Comparison of ENCODE assay signal across 2 cellular contexts in the genomic region with DNA sequence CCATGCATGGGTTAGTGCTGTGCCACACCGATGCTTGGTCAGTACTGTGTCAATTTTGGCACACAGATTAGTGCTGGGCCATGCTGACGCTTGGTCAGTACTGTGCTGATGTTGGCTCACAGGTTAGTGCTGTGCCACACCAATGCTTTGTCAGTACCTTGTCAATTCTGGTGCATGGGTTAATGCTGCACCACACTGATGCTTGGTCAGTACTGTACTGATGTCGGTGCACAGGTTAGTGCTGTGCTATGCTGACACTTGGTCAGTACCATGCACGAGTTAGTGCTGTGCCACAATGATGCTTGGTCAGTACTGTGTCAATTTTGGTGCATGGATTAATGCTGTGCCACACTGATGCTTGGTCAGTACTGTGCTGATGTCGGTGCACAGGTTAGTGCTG.
TF ChIP-seq lines count a peak whose summit lies in the region.

No MANE protein-coding gene starts in this region.

TF ChIP-seq in IMR-90, 13 proteins besides CTCF, POLR2A, EP300 and RAD21:
- TF ChIP-seq, protein P1, sequence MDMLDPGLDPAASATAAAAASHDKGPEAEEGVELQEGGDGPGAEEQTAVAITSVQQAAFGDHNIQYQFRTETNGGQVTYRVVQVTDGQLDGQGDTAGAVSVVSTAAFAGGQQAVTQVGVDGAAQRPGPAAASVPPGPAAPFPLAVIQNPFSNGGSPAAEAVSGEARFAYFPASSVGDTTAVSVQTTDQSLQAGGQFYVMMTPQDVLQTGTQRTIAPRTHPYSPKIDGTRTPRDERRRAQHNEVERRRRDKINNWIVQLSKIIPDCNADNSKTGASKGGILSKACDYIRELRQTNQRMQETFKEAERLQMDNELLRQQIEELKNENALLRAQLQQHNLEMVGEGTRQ (IDR thresholded peaks at IDR 0.05; ENCODE audit: low read depth, low read length), result no peak
- no peak for TF ChIP-seq CHD1 (IDR thresholded peaks at IDR 0.05; ENCODE audit: low read depth, low read length)
- TF ChIP-seq MAZ (IDR thresholded peaks at IDR 0.05; ENCODE audit: borderline replicate concordance, low read depth, low read length), result no peak
- no peak for TF ChIP-seq CEBPB (IDR thresholded peaks at IDR 0.05; ENCODE audit: low read depth, low read length)
- no peak for TF ChIP-seq ELK1 (IDR thresholded peaks at IDR 0.05; ENCODE audit: borderline replicate concordance, low read depth, low read length)
- no peak for TF ChIP-seq RFX5 (IDR thresholded peaks at IDR 0.05; ENCODE audit: low read depth, low read length)
- no peak for TF ChIP-seq MAFK (IDR thresholded peaks at IDR 0.05; ENCODE audit: low read depth, low read length)
- no peak for TF ChIP-seq RCOR1 (IDR thresholded peaks at IDR 0.05; ENCODE audit: insufficient replicate concordance, low read length)
- no peak for TF ChIP-seq NFE2L2 (IDR thresholded peaks at IDR 0.05; ENCODE audit: low read depth, low read length)
- no peak for TF ChIP-seq FOS (IDR thresholded peaks at IDR 0.05; ENCODE audit: low read depth, low read length)
- TF ChIP-seq MXI1 (IDR thresholded peaks at IDR 0.05; ENCODE audit: borderline replicate concordance, low read depth, low read length), result no peak
- no peak for TF ChIP-seq BHLHE40 (IDR thresholded peaks at IDR 0.05; ENCODE audit: low read depth, low read length)
TF ChIP-seq in IMR-90: peak in this region for 0.

TF ChIP-seq in SK-N-SH treated with all-trans-retinoic acid at 6 μM for 48 hours, 23 proteins besides CTCF, POLR2A, EP300 and RAD21 (continued from another document):
- TF ChIP-seq PATZ1 (CRISPR knock-in tag; IDR thresholded peaks at IDR 0.05; ENCODE audit: borderline replicate concordance), result no peak
- TF ChIP-seq ZC3H10 (CRISPR knock-in tag; IDR thresholded peaks at IDR 0.05), result no peak
- TF ChIP-seq ARNTL (CRISPR knock-in tag; IDR thresholded peaks at IDR 0.05; ENCODE audit: borderline replicate concordance, low read depth), result no peak
- TF ChIP-seq OSR1 (CRISPR knock-in tag; IDR thresholded peaks at IDR 0.05), result no peak
- no peak for TF ChIP-seq BACH2 (CRISPR knock-in tag; IDR thresholded peaks at IDR 0.05; ENCODE audit: borderline replicate concordance)
